ENCODE assay signal across 9 cellular contexts in the genomic region with DNA sequence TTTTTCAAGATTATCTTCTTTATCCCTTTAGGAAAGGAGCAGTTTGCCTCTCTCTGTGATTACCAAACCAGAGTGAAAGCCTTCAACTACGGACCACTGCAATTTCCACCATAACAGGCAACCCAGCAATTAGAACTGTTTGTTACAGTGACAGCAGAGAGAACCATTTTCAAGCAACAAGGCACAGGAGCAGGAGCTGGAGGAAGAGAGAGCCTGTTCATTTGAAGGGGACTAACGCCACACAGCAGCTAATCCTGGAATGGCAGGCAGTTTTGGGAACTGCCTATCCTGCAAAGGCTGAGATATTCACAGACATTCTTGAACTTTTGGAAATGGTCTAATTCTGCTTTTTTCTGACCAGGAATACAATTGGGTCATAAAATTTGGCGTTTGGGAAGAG.
A peak's percentile ranks its signal among the peaks of the same experiment; 100 is the strongest.
DNase-seq lines count a peak whose midpoint lies in the region; ATAC-seq and TF ChIP-seq lines count a peak whose summit lies in the region.
"Had no signal": no experiment of that assay in that cellular context is flagged by ENCODE, and none has a peak within 500 bp of the region (broad histone marks: within the 10 kb centered on the region; RNA-seq: fewer than 3 reads in every experiment).

No MANE protein-coding gene starts in this region.

- no peak for TF ChIP-seq CTCF in HEK293 (tag by site-specific recombination; IDR thresholded peaks at IDR 0.05)

- H3K36me3 ChIP-seq in HEK293 (ENCODE audit: control insufficient read depth in 2 of 2, insufficient read depth in 1 of 2, low read length in 2 of 2), result no peaks in the 10 kb centered on the region

- DNase-seq in NCI-H460 (ENCODE audit: extremely low read depth, low read depth) (peak; percentile 8), ecto neural progenitor cell (ENCODE audit: low spot score) (peak; percentile 55), pons (ENCODE audit: low spot score) (peak; percentile 69)
- no peak for DNase-seq in activated T-helper 1 cell treated with anti-CD3 and anti-CD28 coated beads, Interleukin-12 subunit alpha, Interleukin-12 subunit beta, Interleukin-2, Interleukin-4 antibody, amounts not matched to agents 30 ng/mL and 10 ng/mL and 1 ng/mL, durations not matched to agents 14 hours and 24 hours and 36 hours (ENCODE audit: low spot score)
- DNase-seq: NK-92 treated with Interleukin-12 subunit alpha and Interleukin-12 subunit beta, amount 100 ng/mL, for 24 hours had no signal

- no peaks in the 10 kb centered on the region for H3K4me1 Mint-ChIP-seq in activated T-helper 1 cell treated with anti-CD3 and anti-CD28 coated beads, Interleukin-12 subunit alpha, Interleukin-12 subunit beta, Interleukin-2, Interleukin-4 antibody, amounts not matched to agents 30 ng/mL and 10 ng/mL and 1 ng/mL, durations not matched to agents 14 hours and 24 hours and 36 hours (ENCODE audit: low read depth)

- ATAC-seq in HG03442 (IDR thresholded peaks at IDR 0.05; ENCODE audit: unreplicated experiment), result no peak
- ATAC-seq in GM21381 (IDR thresholded peaks at IDR 0.05; ENCODE audit: unreplicated experiment), result no peak
- ATAC-seq in HG03139 (IDR thresholded peaks at IDR 0.05; ENCODE audit: unreplicated experiment), result no peak

- H3K27ac Mint-ChIP-seq in activated T-helper 1 cell treated with anti-CD3 and anti-CD28 coated beads, Interleukin-12 subunit alpha, Interleukin-12 subunit beta, Interleukin-2, Interleukin-4 antibody, amounts not matched to agents 30 ng/mL and 10 ng/mL and 1 ng/mL, durations not matched to agents 14 hours and 24 hours and 36 hours, result no peak overlapping the region

- H3K27ac ChIP-seq in HEK293 (ENCODE audit: extremely low read depth, low read depth, low read length), result no peak overlapping the region

- CTCF ChIA-PET in HEK293 (lab: Yijun Ruan, JAX), result interaction anchor here (0.5 to 0.7 kb wide), 2 partner anchors 15 to 118 kb away, joined by 3 read pairs; no protein-coding TSS in a partner anchor

- POLR2A ChIA-PET in HEK293 (lab: Yijun Ruan, JAX), result no interaction called here

- no peaks in the 10 kb centered on the region for H3K9me3 ChIP-seq in HEK293 (ENCODE audit: control insufficient read depth, insufficient read depth, low read depth, low read length)

- intact Hi-C loops in activated T-helper 1 cell treated with anti-CD3 and anti-CD28 coated beads, Interleukin-12 subunit alpha, Interleukin-12 subunit beta, Interleukin-2, Interleukin-4 antibody, amounts not matched to agents 30 ng/mL and 10 ng/mL and 1 ng/mL, durations not matched to agents 14 hours and 24 hours and 36 hours (cut with micrococcal nuclease), result no loop called here

- no peaks in the 10 kb centered on the region for H3K27me3 Mint-ChIP-seq in activated T-helper 1 cell treated with anti-CD3 and anti-CD28 coated beads, Interleukin-12 subunit alpha, Interleukin-12 subunit beta, Interleukin-2, Interleukin-4 antibody, amounts not matched to agents 30 ng/mL and 10 ng/mL and 1 ng/mL, durations not matched to agents 14 hours and 24 hours and 36 hours (ENCODE audit: insufficient read depth)

- no peak overlapping the region for H3K4me3 ChIP-seq in HEK293 (ENCODE audit: low read depth, low read length)

- no peaks in the 10 kb centered on the region for H3K4me1 ChIP-seq in HEK293 (ENCODE audit: control insufficient read depth, insufficient read depth, low read length)

- no peaks in the 10 kb centered on the region for H3K9me3 Mint-ChIP-seq in activated T-helper 1 cell treated with anti-CD3 and anti-CD28 coated beads, Interleukin-12 subunit alpha, Interleukin-12 subunit beta, Interleukin-2, Interleukin-4 antibody, amounts not matched to agents 30 ng/mL and 10 ng/mL and 1 ng/mL, durations not matched to agents 14 hours and 24 hours and 36 hours

- peaks cover 1% of the 10 kb centered on the region for H3K36me3 Mint-ChIP-seq in activated T-helper 1 cell treated with anti-CD3 and anti-CD28 coated beads, Interleukin-12 subunit alpha, Interleukin-12 subunit beta, Interleukin-2, Interleukin-4 antibody, amounts not matched to agents 30 ng/mL and 10 ng/mL and 1 ng/mL, durations not matched to agents 14 hours and 24 hours and 36 hours (ENCODE audit: low read depth)

- H3K4me3 Mint-ChIP-seq in activated T-helper 1 cell treated with anti-CD3 and anti-CD28 coated beads, Interleukin-12 subunit alpha, Interleukin-12 subunit beta, Interleukin-2, Interleukin-4 antibody, amounts not matched to agents 30 ng/mL and 10 ng/mL and 1 ng/mL, durations not matched to agents 14 hours and 24 hours and 36 hours, result no peak overlapping the region

TF ChIP-seq in HEK293, 187 proteins besides CTCF, POLR2A, EP300 and RAD21:
- TF ChIP-seq ZNF138 (tag by site-specific recombination; IDR thresholded peaks at IDR 0.05; ENCODE audit: borderline replicate concordance), result no peak
- no peak for TF ChIP-seq ZFP69B (tag by site-specific recombination; IDR thresholded peaks at IDR 0.05)
- TF ChIP-seq MYNN (tag by site-specific recombination; IDR thresholded peaks at IDR 0.05; ENCODE audit: borderline replicate concordance), result no peak
- no peak for TF ChIP-seq ZNF157 (tag by site-specific recombination; IDR thresholded peaks at IDR 0.05)
- no peak for TF ChIP-seq ZNF561 (tag by site-specific recombination; IDR thresholded peaks at IDR 0.05; ENCODE audit: borderline replicate concordance)
- TF ChIP-seq ZNF391 (tag by site-specific recombination; IDR thresholded peaks at IDR 0.05; ENCODE audit: borderline replicate concordance, low read depth), result no peak
- no peak for TF ChIP-seq ZNF433 (tag by site-specific recombination; IDR thresholded peaks at IDR 0.05; ENCODE audit: low read depth)
- no peak for TF ChIP-seq ZBTB10 (tag by site-specific recombination; IDR thresholded peaks at IDR 0.05)
- TF ChIP-seq ZNF654 (tag by site-specific recombination; IDR thresholded peaks at IDR 0.05; ENCODE audit: low read depth), result peak; percentile 12; the same call in 1 of the 2 replicates
